12 cellular contexts compared by ENCODE assay signal in the genomic region with DNA sequence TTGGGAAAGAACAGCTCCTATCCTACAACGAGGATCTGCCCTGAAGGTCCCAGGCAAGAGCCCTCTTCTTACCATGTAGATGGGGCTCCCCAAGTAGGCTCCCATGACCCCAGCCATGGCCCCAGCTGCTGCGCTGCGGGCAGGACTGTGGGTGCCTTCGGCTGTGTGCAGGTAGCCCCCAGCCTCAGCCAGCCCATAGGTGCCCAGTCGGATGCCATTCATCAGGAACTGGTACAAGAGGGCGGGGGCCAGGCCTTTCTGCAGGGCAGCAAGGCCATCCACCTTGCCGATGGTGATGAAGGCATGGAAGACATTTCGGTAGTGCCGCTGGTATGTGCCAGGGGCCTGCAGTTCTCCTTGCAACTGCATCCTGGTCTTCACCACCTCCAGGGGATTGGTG. TPM values are rescaled to one million over a fixed set of nuclear protein-coding genes. Genes with fewer than 3 reads are reported as not detected.
A peak's percentile ranks its signal among the peaks of the same experiment; 100 is the strongest.
DNase-seq lines count a peak whose midpoint lies in the region; ATAC-seq and TF ChIP-seq lines count a peak whose summit lies in the region.
"Had no signal": no experiment of that assay in that cellular context is flagged by ENCODE, and none has a peak within 500 bp of the region (broad histone marks: within the 10 kb centered on the region; RNA-seq: fewer than 3 reads in every experiment).

No MANE protein-coding gene starts in this region.

- no peak for ATAC-seq in HG02610 (IDR thresholded peaks at IDR 0.05; ENCODE audit: unreplicated experiment)
- ATAC-seq in HG03025 (IDR thresholded peaks at IDR 0.05; ENCODE audit: low FRiP score, unreplicated experiment), result no peak

- H3K27ac Mint-ChIP-seq in IgD-negative memory B cell (peak overlapping the region; percentile 92 to 98 (median 95)), MCF 10A (ENCODE audit: low read depth, unreplicated experiment) (no peak overlapping the region), nephron (peak overlapping the region; percentile 57 to 95 (median 94))

- no peaks in the 10 kb centered on the region for H3K9me3 Mint-ChIP-seq in IgD-negative memory B cell
- no peaks in the 10 kb centered on the region for H3K9me3 Mint-ChIP-seq in MCF 10A (ENCODE audit: unreplicated experiment)
- H3K9me3 Mint-ChIP-seq in nephron, result no peaks in the 10 kb centered on the region

- no TSS peak for BruUV-seq in MCF 10A (replicated peaks; lab: Mats Ljungman, UMichigan)

- no peaks in the 10 kb centered on the region for H3K27me3 Mint-ChIP-seq in IgD-negative memory B cell
- no peaks in the 10 kb centered on the region for H3K27me3 Mint-ChIP-seq in MCF 10A (ENCODE audit: insufficient read depth, unreplicated experiment)
- no peaks in the 10 kb centered on the region for H3K27me3 Mint-ChIP-seq in nephron (ENCODE audit: low read depth)

- no peak for TF ChIP-seq CTCF in C4-2B (conservative IDR thresholded peaks at IDR 0.05)
- no peak for TF ChIP-seq CTCF in MCF 10A (IDR thresholded peaks at IDR 0.05; ENCODE audit: unreplicated experiment)
- no peak for TF ChIP-seq CTCF in nephron (IDR thresholded peaks at IDR 0.05; ENCODE audit: unreplicated experiment in 3 of 3)

- DNase-seq in MCF 10A (ENCODE audit: unreplicated experiment) (no peak), AG20443 (ENCODE audit: low spot score) (no peak), NOMO-1 (lab: John Stamatoyannopoulos, UW; ENCODE audit: unreplicated experiment in 2 of 2) (no peak)

- peaks cover 25 to 31% (median 29%) of the 10 kb centered on the region in 3 donors for H3K4me1 Mint-ChIP-seq in IgD-negative memory B cell
- peaks cover 24% of the 10 kb centered on the region for H3K4me1 Mint-ChIP-seq in MCF 10A (ENCODE audit: insufficient read depth, unreplicated experiment)
- peaks cover 21% of the 10 kb centered on the region for H3K4me1 Mint-ChIP-seq in nephron

- H3K4me3 Mint-ChIP-seq in IgD-negative memory B cell, result peak overlapping the region; percentile 89 to 99 (median 96)
- peak overlapping the region; percentile 92 for H3K4me3 Mint-ChIP-seq in MCF 10A (ENCODE audit: unreplicated experiment)
- peak overlapping the region; percentile 83 to 89 (median 84) for H3K4me3 Mint-ChIP-seq in nephron

- no peaks in the 10 kb centered on the region for H3K36me3 Mint-ChIP-seq in IgD-negative memory B cell
- no peaks in the 10 kb centered on the region for H3K36me3 Mint-ChIP-seq in MCF 10A (ENCODE audit: insufficient read depth, unreplicated experiment)
- peaks cover 6% of the 10 kb centered on the region for H3K36me3 Mint-ChIP-seq in nephron (ENCODE audit: low read depth)

- POLR2A ChIA-PET in MCF 10A (lab: Yijun Ruan, JAX), result interaction anchor here (0.6 to 3.0 kb wide), 10 partner anchors 18 to 219 kb away, joined by 3 to 52 read pairs (median 10); a partner anchor contains a TSS

- peak overlapping the region; percentile 81 for H3K27ac ChIP-seq in C4-2B

- intact Hi-C loops in MCF 10A (cut with micrococcal nuclease), result no loop called here

- CTCF ChIA-PET in MCF 10A (lab: Yijun Ruan, JAX), result interaction anchor here (0.6 kb wide), 1 partner anchor 23 kb away, joined by 3 read pairs; no protein-coding TSS in a partner anchor

RNA-seq across cellular contexts. Expression of a gene that starts 0.8 kb away (rescaled TPM):
- 1.7 TPM for polyA plus RNA-seq in IgD-negative memory B cell
- total RNA-seq in MCF 10A (2022), result 2.2 and 4.0 TPM in 2 replicates

RNA-seq across cellular contexts. Expression of a gene that starts 5.9 kb away (rescaled TPM):
- 67.4 TPM for polyA plus RNA-seq in IgD-negative memory B cell
- 38.6 and 41.8 TPM in 2 replicates for total RNA-seq in MCF 10A (2022)

RNA-seq across cellular contexts. Expression of a gene that starts 15.7 kb away (rescaled TPM):
- not detected for polyA plus RNA-seq in IgD-negative memory B cell
- not detected in 2 replicates for total RNA-seq in MCF 10A (2022)
- total RNA-seq: bronchial epithelial cell, Daoy had no signal

RNA-seq across cellular contexts. Expression of a gene that starts 45.3 kb away (rescaled TPM):
- 15.5 TPM for polyA plus RNA-seq in IgD-negative memory B cell
- 54.4 and 66.2 TPM in 2 replicates for total RNA-seq in MCF 10A (2022)

RNA-seq across cellular contexts. Expression of a gene that starts 45.3 kb away (rescaled TPM):
- polyA plus RNA-seq in IgD-negative memory B cell, result not detected
- not detected in 2 replicates for total RNA-seq in MCF 10A (2022)
- total RNA-seq: bronchial epithelial cell, Daoy, HT1080, temporal lobe had no signal
